Comparison of ENCODE assay signal across 1 cellular context in the genomic region with DNA sequence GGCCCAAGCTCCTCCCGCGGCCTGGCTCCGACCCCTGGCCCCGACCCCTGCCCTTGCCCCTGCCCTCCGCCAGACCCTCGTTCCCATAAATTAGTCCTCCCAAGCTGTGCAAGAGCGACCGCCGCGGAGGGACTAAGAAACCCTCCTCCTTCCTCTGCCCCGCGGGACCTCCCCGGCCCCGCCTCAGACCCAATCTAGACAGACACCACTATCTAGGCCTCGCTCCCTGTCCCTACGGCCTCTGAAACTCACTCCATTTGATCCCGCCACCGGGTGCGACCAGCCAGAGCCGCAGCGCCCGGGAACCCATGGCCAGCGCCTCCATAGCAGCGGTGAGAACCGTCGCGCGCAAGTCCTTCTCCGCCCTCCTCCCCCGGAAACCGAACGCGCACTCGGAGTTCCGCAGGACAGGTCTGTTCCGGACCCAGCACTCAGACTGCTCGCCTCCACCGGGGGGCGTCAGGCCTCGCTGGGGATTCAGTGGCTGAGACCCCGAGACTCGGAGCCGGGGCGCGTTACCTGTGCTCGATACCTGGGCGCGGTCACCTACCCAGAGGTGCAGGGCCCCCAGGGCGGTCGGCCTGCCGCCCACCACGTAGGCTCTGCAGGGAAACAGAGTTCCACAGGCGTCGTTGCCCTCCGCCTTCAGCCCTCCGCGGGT.
TF ChIP-seq lines count a peak whose summit lies in the region.

A gene (minus strand): TSS at position 331 of the 661 bp plus-strand sequence. CDS start 6 bp downstream, at position 325.

TF ChIP-seq in HepG2, 621 proteins besides CTCF, POLR2A, EP300 and RAD21 (continued from another document and continues in another):
- TF ChIP-seq, protein P1, sequence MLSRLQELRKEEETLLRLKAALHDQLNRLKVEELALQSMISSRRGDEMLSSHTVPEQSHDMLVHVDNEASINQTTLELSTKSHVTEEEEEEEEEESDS (CRISPR knock-in tag; IDR thresholded peaks at IDR 0.05; ENCODE audit: borderline replicate concordance), result no peak
- TF ChIP-seq, protein P2, sequence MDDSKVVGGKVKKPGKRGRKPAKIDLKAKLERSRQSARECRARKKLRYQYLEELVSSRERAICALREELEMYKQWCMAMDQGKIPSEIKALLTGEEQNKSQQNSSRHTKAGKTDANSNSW (CRISPR knock-in tag; IDR thresholded peaks at IDR 0.05; ENCODE audit: borderline replicate concordance), result peak; percentile 70; the same call in 1 of the 2 replicates
- TF ChIP-seq RBAK (CRISPR knock-in tag; IDR thresholded peaks at IDR 0.05) (no peak), NCOA2 (CRISPR knock-in tag; IDR thresholded peaks at IDR 0.05) (peak; percentile 65), ATF1 (CRISPR knock-in tag; IDR thresholded peaks at IDR 0.05) (no peak), ZNF446 (CRISPR knock-in tag; IDR thresholded peaks at IDR 0.05) (no peak), ZIK1 (CRISPR knock-in tag; IDR thresholded peaks at IDR 0.05; ENCODE audit: borderline replicate concordance, low read depth) (peak; percentile 82; the same call in 1 of the 2 replicates), ZFY (CRISPR knock-in tag; IDR thresholded peaks at IDR 0.05) (peak; percentile 76), NFKBIZ (CRISPR knock-in tag; IDR thresholded peaks at IDR 0.05) (peak; percentile 58; the same call in 1 of the 2 replicates), STAT5B (CRISPR knock-in tag; IDR thresholded peaks at IDR 0.05) (no peak), IKZF4 (CRISPR knock-in tag; IDR thresholded peaks at IDR 0.05; ENCODE audit: borderline replicate concordance, low read depth, not compliant biosample characterization) (peak; percentile 84), GZF1 (CRISPR knock-in tag; IDR thresholded peaks at IDR 0.05) (peak; percentile 84), CCDC6 (CRISPR knock-in tag; IDR thresholded peaks at IDR 0.05) (peak; percentile 94), SIX4 (CRISPR knock-in tag; IDR thresholded peaks at IDR 0.05) (peak; percentile 44; the same call in 1 of the 2 replicates), ZNF17 (CRISPR knock-in tag; IDR thresholded peaks at IDR 0.05) (0 out of 2 replicates have a peak, but pooled peaks have one; percentile 61), CBX2 (IDR thresholded peaks at IDR 0.05; ENCODE audit: low read depth, low read length) (no peak), CBX2 (CRISPR knock-in tag; IDR thresholded peaks at IDR 0.05; ENCODE audit: low read depth) (no peak), PAF1 (CRISPR knock-in tag; IDR thresholded peaks at IDR 0.05) (no peak), PHF8 (CRISPR knock-in tag; IDR thresholded peaks at IDR 0.05) (peak; percentile 96), ZNF761 (CRISPR knock-in tag; conservative IDR thresholded peaks at IDR 0.05) (no peak), POLR2AphosphoS5 (IDR thresholded peaks at IDR 0.05; ENCODE audit: low read depth, low read length) (peak; percentile 91), THAP11 (CRISPR knock-in tag; IDR thresholded peaks at IDR 0.05) (peak; percentile 92), HOXA9 (CRISPR knock-in tag; IDR thresholded peaks at IDR 0.05; ENCODE audit: borderline replicate concordance) (no peak), SMAD9 (CRISPR knock-in tag; IDR thresholded peaks at IDR 0.05) (0 out of 2 replicates have a peak, but pooled peaks have one; percentile 53), LCORL (IDR thresholded peaks at IDR 0.05) (no peak), LCORL (CRISPR knock-in tag; IDR thresholded peaks at IDR 0.05) (peak; percentile 35; the same call in 1 of the 2 replicates), ZNF143 (CRISPR knock-in tag; IDR thresholded peaks at IDR 0.05) (peak; percentile 73), SSRP1 (CRISPR knock-in tag; IDR thresholded peaks at IDR 0.05) (peak; percentile 83; the same call in 1 of the 2 replicates), KLF16 (CRISPR knock-in tag; IDR thresholded peaks at IDR 0.05) (peak in 1 of 2 experiments; percentile 85; a peak in 2 of 4 replicates), ASH2L (IDR thresholded peaks at IDR 0.05; ENCODE audit: insufficient read length, low read depth, low read length) (peak; percentile 96)
- TF ChIP-seq, protein P3, sequence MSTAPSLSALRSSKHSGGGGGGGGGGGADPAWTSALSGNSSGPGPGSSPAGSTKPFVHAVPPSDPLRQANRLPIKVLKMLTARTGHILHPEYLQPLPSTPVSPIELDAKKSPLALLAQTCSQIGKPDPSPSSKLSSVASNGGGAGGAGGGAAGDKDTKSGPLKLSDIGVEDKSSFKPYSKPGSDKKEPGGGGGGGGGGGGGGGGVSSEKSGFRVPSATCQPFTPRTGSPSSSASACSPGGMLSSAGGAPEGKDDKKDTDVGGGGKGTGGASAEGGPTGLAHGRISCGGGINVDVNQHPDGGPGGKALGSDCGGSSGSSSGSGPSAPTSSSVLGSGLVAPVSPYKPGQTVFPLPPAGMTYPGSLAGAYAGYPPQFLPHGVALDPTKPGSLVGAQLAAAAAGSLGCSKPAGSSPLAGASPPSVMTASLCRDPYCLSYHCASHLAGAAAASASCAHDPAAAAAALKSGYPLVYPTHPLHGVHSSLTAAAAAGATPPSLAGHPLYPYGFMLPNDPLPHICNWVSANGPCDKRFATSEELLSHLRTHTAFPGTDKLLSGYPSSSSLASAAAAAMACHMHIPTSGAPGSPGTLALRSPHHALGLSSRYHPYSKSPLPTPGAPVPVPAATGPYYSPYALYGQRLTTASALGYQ (CRISPR knock-in tag; IDR thresholded peaks at IDR 0.05), result peak; percentile 65; the same call in 1 of the 2 replicates
- TF ChIP-seq, protein P4, sequence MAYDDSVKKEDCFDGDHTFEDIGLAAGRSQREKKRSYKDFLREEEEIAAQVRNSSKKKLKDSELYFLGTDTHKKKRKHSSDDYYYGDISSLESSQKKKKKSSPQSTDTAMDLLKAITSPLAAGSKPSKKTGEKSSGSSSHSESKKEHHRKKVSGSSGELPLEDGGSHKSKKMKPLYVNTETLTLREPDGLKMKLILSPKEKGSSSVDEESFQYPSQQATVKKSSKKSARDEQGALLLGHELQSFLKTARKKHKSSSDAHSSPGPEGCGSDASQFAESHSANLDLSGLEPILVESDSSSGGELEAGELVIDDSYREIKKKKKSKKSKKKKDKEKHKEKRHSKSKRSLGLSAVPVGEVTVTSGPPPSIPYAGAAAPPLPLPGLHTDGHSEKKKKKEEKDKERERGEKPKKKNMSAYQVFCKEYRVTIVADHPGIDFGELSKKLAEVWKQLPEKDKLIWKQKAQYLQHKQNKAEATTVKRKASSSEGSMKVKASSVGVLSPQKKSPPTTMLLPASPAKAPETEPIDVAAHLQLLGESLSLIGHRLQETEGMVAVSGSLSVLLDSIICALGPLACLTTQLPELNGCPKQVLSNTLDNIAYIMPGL (CRISPR knock-in tag; IDR thresholded peaks at IDR 0.05; ENCODE audit: borderline replicate concordance in 1 of 2, low read depth in 1 of 2), result peak; percentile 99
- TF ChIP-seq, protein P5, sequence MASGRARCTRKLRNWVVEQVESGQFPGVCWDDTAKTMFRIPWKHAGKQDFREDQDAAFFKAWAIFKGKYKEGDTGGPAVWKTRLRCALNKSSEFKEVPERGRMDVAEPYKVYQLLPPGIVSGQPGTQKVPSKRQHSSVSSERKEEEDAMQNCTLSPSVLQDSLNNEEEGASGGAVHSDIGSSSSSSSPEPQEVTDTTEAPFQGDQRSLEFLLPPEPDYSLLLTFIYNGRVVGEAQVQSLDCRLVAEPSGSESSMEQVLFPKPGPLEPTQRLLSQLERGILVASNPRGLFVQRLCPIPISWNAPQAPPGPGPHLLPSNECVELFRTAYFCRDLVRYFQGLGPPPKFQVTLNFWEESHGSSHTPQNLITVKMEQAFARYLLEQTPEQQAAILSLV (CRISPR knock-in tag; IDR thresholded peaks at IDR 0.05; ENCODE audit: borderline replicate concordance), result peak; percentile 94
- TF ChIP-seq, protein P6, sequence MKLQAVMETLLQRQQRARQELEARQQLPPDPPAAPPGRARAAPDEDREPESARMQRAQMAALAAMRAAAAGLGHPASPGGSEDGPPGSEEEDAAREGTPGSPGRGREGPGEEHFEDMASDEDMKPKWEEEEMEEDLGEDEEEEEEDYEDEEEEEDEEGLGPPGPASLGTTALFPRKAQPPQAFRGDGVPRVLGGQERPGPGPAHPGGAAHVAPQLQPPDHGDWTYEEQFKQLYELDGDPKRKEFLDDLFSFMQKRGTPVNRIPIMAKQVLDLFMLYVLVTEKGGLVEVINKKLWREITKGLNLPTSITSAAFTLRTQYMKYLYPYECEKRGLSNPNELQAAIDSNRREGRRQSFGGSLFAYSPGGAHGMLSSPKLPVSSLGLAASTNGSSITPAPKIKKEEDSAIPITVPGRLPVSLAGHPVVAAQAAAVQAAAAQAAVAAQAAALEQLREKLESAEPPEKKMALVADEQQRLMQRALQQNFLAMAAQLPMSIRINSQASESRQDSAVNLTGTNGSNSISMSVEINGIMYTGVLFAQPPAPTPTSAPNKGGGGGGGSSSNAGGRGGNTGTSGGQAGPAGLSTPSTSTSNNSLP (IDR thresholded peaks at IDR 0.05; ENCODE audit: low read depth, low read length), result 0 out of 2 replicates have a peak, but pooled peaks have one; percentile 34
- TF ChIP-seq, protein P7, sequence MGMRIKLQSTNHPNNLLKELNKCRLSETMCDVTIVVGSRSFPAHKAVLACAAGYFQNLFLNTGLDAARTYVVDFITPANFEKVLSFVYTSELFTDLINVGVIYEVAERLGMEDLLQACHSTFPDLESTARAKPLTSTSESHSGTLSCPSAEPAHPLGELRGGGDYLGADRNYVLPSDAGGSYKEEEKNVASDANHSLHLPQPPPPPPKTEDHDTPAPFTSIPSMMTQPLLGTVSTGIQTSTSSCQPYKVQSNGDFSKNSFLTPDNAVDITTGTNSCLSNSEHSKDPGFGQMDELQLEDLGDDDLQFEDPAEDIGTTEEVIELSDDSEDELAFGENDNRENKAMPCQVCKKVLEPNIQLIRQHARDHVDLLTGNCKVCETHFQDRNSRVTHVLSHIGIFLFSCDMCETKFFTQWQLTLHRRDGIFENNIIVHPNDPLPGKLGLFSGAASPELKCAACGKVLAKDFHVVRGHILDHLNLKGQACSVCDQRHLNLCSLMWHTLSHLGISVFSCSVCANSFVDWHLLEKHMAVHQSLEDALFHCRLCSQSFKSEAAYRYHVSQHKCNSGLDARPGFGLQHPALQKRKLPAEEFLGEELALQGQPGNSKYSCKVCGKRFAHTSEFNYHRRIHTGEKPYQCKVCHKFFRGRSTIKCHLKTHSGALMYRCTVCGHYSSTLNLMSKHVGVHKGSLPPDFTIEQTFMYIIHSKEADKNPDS (CRISPR knock-in tag; IDR thresholded peaks at IDR 0.05), result no peak; the same call in 1 of the 2 replicates
- TF ChIP-seq, protein P8, sequence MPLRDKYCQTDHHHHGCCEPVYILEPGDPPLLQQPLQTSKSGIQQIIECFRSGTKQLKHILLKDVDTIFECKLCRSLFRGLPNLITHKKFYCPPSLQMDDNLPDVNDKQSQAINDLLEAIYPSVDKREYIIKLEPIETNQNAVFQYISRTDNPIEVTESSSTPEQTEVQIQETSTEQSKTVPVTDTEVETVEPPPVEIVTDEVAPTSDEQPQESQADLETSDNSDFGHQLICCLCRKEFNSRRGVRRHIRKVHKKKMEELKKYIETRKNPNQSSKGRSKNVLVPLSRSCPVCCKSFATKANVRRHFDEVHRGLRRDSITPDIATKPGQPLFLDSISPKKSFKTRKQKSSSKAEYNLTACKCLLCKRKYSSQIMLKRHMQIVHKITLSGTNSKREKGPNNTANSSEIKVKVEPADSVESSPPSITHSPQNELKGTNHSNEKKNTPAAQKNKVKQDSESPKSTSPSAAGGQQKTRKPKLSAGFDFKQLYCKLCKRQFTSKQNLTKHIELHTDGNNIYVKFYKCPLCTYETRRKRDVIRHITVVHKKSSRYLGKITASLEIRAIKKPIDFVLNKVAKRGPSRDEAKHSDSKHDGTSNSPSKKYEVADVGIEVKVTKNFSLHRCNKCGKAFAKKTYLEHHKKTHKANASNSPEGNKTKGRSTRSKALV (CRISPR knock-in tag; IDR thresholded peaks at IDR 0.05), result 0 out of 2 replicates have a peak, but pooled peaks have one; percentile 33
- TF ChIP-seq, protein P9, sequence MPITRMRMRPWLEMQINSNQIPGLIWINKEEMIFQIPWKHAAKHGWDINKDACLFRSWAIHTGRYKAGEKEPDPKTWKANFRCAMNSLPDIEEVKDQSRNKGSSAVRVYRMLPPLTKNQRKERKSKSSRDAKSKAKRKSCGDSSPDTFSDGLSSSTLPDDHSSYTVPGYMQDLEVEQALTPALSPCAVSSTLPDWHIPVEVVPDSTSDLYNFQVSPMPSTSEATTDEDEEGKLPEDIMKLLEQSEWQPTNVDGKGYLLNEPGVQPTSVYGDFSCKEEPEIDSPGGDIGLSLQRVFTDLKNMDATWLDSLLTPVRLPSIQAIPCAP (CRISPR knock-in tag; IDR thresholded peaks at IDR 0.05; ENCODE audit: low read depth), result no peak
- TF ChIP-seq, protein P10, sequence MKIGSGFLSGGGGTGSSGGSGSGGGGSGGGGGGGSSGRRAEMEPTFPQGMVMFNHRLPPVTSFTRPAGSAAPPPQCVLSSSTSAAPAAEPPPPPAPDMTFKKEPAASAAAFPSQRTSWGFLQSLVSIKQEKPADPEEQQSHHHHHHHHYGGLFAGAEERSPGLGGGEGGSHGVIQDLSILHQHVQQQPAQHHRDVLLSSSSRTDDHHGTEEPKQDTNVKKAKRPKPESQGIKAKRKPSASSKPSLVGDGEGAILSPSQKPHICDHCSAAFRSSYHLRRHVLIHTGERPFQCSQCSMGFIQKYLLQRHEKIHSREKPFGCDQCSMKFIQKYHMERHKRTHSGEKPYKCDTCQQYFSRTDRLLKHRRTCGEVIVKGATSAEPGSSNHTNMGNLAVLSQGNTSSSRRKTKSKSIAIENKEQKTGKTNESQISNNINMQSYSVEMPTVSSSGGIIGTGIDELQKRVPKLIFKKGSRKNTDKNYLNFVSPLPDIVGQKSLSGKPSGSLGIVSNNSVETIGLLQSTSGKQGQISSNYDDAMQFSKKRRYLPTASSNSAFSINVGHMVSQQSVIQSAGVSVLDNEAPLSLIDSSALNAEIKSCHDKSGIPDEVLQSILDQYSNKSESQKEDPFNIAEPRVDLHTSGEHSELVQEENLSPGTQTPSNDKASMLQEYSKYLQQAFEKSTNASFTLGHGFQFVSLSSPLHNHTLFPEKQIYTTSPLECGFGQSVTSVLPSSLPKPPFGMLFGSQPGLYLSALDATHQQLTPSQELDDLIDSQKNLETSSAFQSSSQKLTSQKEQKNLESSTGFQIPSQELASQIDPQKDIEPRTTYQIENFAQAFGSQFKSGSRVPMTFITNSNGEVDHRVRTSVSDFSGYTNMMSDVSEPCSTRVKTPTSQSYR (CRISPR knock-in tag; IDR thresholded peaks at IDR 0.05; ENCODE audit: borderline replicate concordance), result no peak; the same call in 1 of the 2 replicates
- TF ChIP-seq, protein P11, sequence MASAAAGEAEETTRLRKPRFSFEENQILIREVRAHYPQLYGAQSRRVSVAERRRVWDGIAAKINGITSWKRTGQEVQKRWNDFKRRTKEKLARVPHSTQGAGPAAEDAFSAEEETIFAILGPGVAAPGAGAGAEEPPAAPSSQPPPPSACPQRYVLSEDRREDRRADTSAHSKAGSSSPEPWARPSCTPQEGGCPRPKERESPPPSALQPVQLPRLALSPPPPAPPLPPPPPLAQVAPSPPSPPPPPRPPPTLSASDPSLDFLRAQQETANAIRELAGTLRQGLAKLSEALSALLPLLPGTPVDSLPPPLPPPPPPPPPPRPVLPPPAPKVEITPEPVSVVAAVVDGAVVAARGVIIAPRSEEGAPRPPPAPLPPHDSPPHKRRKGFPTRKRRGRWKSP (CRISPR knock-in tag; IDR thresholded peaks at IDR 0.05), result peak; percentile 83; the same call in 1 of the 2 replicates
- TF ChIP-seq, protein P12, sequence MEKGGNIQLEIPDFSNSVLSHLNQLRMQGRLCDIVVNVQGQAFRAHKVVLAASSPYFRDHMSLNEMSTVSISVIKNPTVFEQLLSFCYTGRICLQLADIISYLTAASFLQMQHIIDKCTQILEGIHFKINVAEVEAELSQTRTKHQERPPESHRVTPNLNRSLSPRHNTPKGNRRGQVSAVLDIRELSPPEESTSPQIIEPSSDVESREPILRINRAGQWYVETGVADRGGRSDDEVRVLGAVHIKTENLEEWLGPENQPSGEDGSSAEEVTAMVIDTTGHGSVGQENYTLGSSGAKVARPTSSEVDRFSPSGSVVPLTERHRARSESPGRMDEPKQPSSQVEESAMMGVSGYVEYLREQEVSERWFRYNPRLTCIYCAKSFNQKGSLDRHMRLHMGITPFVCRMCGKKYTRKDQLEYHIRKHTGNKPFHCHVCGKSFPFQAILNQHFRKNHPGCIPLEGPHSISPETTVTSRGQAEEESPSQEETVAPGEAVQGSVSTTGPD (CRISPR knock-in tag; IDR thresholded peaks at IDR 0.05), result 0 out of 2 replicates have a peak, but pooled peaks have one; percentile 39
